Comparison of ENCODE assay signal across 20 cellular contexts in genomic region chr4:56764775-56765174, GRCh38. TPM values are rescaled to one million over a fixed set of nuclear protein-coding genes. Genes with fewer than 3 reads are reported as not detected.
DNase-seq lines count a peak whose midpoint lies in the region; ATAC-seq, FAIRE-seq and TF ChIP-seq lines count a peak whose summit lies in the region.
"Had no signal": no experiment of that assay in that cellular context is flagged by ENCODE, and none has a peak within 500 bp of the region (broad histone marks: within the 10 kb centered on the region; RNA-seq: fewer than 3 reads in every experiment).

No MANE protein-coding gene starts in this region.

- H3K4me1 Mint-ChIP-seq in astrocyte (ENCODE audit: low read depth, unreplicated experiment), result no peaks in the 10 kb centered on the region

- no peak overlapping the region for H3K4me3 Mint-ChIP-seq in astrocyte (ENCODE audit: unreplicated experiment)
- H3K4me3 Mint-ChIP-seq: T-helper 1 cell treated with Interleukin-12 subunit alpha and Interleukin-12 subunit beta and Interleukin-4 antibody, amounts not matched to agents 30 μg/mL and 1 μg/mL, for 36 hours had no signal

- TF ChIP-seq CTCF in astrocyte (IDR thresholded peaks at IDR 0.05; ENCODE audit: insufficient read depth, low read depth, low read length) (no peak), omental fat pad (IDR thresholded peaks at IDR 0.05) (no peak), ovary (IDR thresholded peaks at IDR 0.05) (no peak)

- DNase-seq in EL, result peak; percentile 48
- DNase-seq in LHCN-M2 (ENCODE audit: low read depth), result peak; percentile 79
- peak; percentile 63 for DNase-seq in astrocyte (ENCODE audit: low read depth)
- no peak for DNase-seq in left colon
- no peak for DNase-seq in NCI-H446 treated with DMSO at 0.1 percent for 48 hours (lab: John Stamatoyannopoulos, UW)
- DNase-seq in omental fat pad (ENCODE audit: low spot score), result no peak
- DNase-seq in left lobe of liver (ENCODE audit: low spot score), result no peak
- no peak for DNase-seq in ovary
- DNase-seq: activated effector memory CD4-positive, alpha-beta T cell treated with Interleukin-2 at 50 U/mL for 16 hours; hippocampal formation; KBM-7; left cardiac atrium; NCI-H146; NCI-H2227 treated with DMSO at 0.1 percent for 48 hours; NK-92 treated with Interleukin-12 subunit alpha and Interleukin-12 subunit beta, amount 100 ng/mL, for 24 hours had no signal

- ATAC-seq in left colon, result peak; percentile 30
- no peak for ATAC-seq in omental fat pad (ENCODE audit: low FRiP score)
- ATAC-seq in left lobe of liver, result no peak
- ATAC-seq: activated CD4-positive, CD25-positive, alpha-beta regulatory T cell treated with anti-CD3 and anti-CD28 coated beads, Interleukin-2, amount 50 U/mL, for 24 hours; left cardiac atrium; Right ventricle myocardium inferior had no signal

- peaks cover 4% of the 10 kb centered on the region for H3K27me3 Mint-ChIP-seq in astrocyte (ENCODE audit: low read depth, unreplicated experiment)

- FAIRE-seq in astrocyte (lab: Jason Lieb, UNC), result no peak
- FAIRE-seq: colon had no signal

- H3K27ac Mint-ChIP-seq in astrocyte (ENCODE audit: unreplicated experiment), result no peak overlapping the region
- H3K27ac Mint-ChIP-seq: T-helper 1 cell treated with Interleukin-12 subunit alpha and Interleukin-12 subunit beta and Interleukin-4 antibody, amounts not matched to agents 30 μg/mL and 1 μg/mL, for 36 hours had no signal

- TF ChIP-seq EP300 in ovary (IDR thresholded peaks at IDR 0.05), result no peak

- H3K4me1 ChIP-seq in astrocyte (ENCODE audit: insufficient read depth, low read length) (no peaks in the 10 kb centered on the region), ovary (ENCODE audit: insufficient read depth) (no peaks in the 10 kb centered on the region)

- H3K79me2 ChIP-seq in astrocyte (ENCODE audit: insufficient read depth, low read length), result no peaks in the 10 kb centered on the region

- no peaks in the 10 kb centered on the region for H3K9me3 Mint-ChIP-seq in astrocyte (ENCODE audit: unreplicated experiment)
- H3K9me3 Mint-ChIP-seq: T-helper 1 cell treated with Interleukin-12 subunit alpha and Interleukin-12 subunit beta and Interleukin-4 antibody, amounts not matched to agents 30 μg/mL and 1 μg/mL, for 36 hours had no signal

- no peaks in the 10 kb centered on the region for H3K9me3 ChIP-seq in astrocyte (ENCODE audit: insufficient read depth, low read depth, low read length)
- no peaks in the 10 kb centered on the region for H3K9me3 ChIP-seq in ovary

- TF ChIP-seq POLR2A in ovary (IDR thresholded peaks at IDR 0.05), result no peak

- H3K9ac ChIP-seq in astrocyte (ENCODE audit: low read length), result no peak overlapping the region

- H3K36me3 ChIP-seq in astrocyte (ENCODE audit: insufficient read depth, low read length) (no peaks in the 10 kb centered on the region), ovary (no peaks in the 10 kb centered on the region)

- no peak overlapping the region for H3K4me2 ChIP-seq in astrocyte (ENCODE audit: low read length)

- H3K4me3 ChIP-seq in astrocyte (ENCODE audit: insufficient read depth, low read depth, low read length), result no peak overlapping the region
- no peak overlapping the region for H3K4me3 ChIP-seq in ovary

- no peaks in the 10 kb centered on the region for H3K27me3 ChIP-seq in astrocyte (ENCODE audit: insufficient read depth, low read length)
- no peaks in the 10 kb centered on the region for H3K27me3 ChIP-seq in ovary

- H2AFZ ChIP-seq in astrocyte (ENCODE audit: low read depth, low read length), result no peak overlapping the region

- WGBS in ovary, 3 donors, result 76 to 82% (median 77%) methylated on average over 5 of the region's 5 CpGs

- intact Hi-C loops in left colon (cut with DNase I, micrococcal nuclease) (no loop called here), ovary (cut with DNase I) (no loop called here)

- H4K20me1 ChIP-seq in astrocyte (ENCODE audit: insufficient read depth, low read length), result no peaks in the 10 kb centered on the region

- no peak overlapping the region for H3K27ac ChIP-seq in astrocyte (ENCODE audit: low read depth, low read length)
- no peak overlapping the region for H3K27ac ChIP-seq in ovary

- no peaks in the 10 kb centered on the region for H3K36me3 Mint-ChIP-seq in astrocyte (ENCODE audit: low read depth, unreplicated experiment)

RNA-seq across cellular contexts. Expression of gene SPINK2, which starts 56.7 kb away (rescaled TPM):
- total RNA-seq in LHCN-M2 (2014; rRNA removed) (not detected in 2 replicates), astrocyte (not detected in 2 replicates), left colon (1 to 10 TPM in 1 of 2 donors, not detected in 1; 3.3 TPM), omental fat pad (1 to 10 TPM in 1 of 4 donors, not detected in 3; 5.7 TPM), left lobe of liver (not detected), ovary (under 1 TPM in 1 of 7 donors, not detected in 6; 0.62 TPM)
- polyA plus RNA-seq in LHCN-M2 (2012), result not detected
- under 1 TPM; 0.42 to 0.60 TPM for polyA plus RNA-seq in ovary
- total RNA-seq: Right ventricle myocardium inferior, skeletal muscle tissue had no signal

Comparison
In these comparisons a context has a peak if more than half of its experiments do, and no peak if none do; other contexts are left out.
1. DNase-seq: peak in EL (single experiment), LHCN-M2 (single experiment) and astrocyte (single experiment); none in left colon (0 of 2), NCI-H446 treated with DMSO at 0.1 percent for 48 hours (single experiment), omental fat pad (single experiment), left lobe of liver (single experiment) and ovary (0 of 5).